23 cellular contexts compared by ENCODE assay signal in genomic region chrX:45778621-45779020, GRCh38.
DNase-seq lines count a peak whose midpoint lies in the region; ATAC-seq and TF ChIP-seq lines count a peak whose summit lies in the region.
"Had no signal": no experiment of that assay in that cellular context is flagged by ENCODE, and none has a peak within 500 bp of the region (broad histone marks: within the 10 kb centered on the region; RNA-seq: fewer than 3 reads in every experiment).

No MANE protein-coding gene starts in this region.

- peaks cover 81% of the 10 kb centered on the region for H3K79me2 ChIP-seq in smooth muscle cell (ENCODE audit: low read depth)

- CTCF ChIA-PET in activated CD4-positive, alpha-beta T cell treated with anti-CD3 and anti-CD28 coated beads for 36 hours (lab: Charles Lee): no interaction called here

- H3K27ac ChIP-seq in smooth muscle cell (ENCODE audit: low read depth): peak overlapping the region; percentile 85
- H3K27ac ChIP-seq: C4-2B, lower lobe of right lung, ovary, right atrium auricular region had no signal

- H3K27me3 ChIP-seq in adipocyte (replicated peaks; ENCODE audit: control insufficient read depth, insufficient read depth, low read length): peaks cover 2% of the 10 kb centered on the region
- H3K27me3 ChIP-seq in smooth muscle cell (ENCODE audit: low read depth): no peaks in the 10 kb centered on the region
- H3K27me3 ChIP-seq: ovary had no signal

- peak overlapping the region; percentile 8 for H3K4me3 ChIP-seq in adipocyte (ENCODE audit: low read length)
- H3K4me3 ChIP-seq in smooth muscle cell: no peak overlapping the region
- H3K4me3 ChIP-seq: lower lobe of right lung, ovary, right atrium auricular region had no signal

- no peak overlapping the region for H3K4me3 Mint-ChIP-seq in activated CD4-positive, alpha-beta T cell treated with anti-CD3 and anti-CD28 coated beads for 36 hours
- H3K4me3 Mint-ChIP-seq: T-cell had no signal

- H4K20me1 ChIP-seq in smooth muscle cell (ENCODE audit: low read depth): peaks cover 8% of the 10 kb centered on the region

- no peak overlapping the region for H2AFZ ChIP-seq in smooth muscle cell (ENCODE audit: low read depth)

- no peaks in the 10 kb centered on the region for H3K27me3 Mint-ChIP-seq in activated CD4-positive, alpha-beta T cell treated with anti-CD3 and anti-CD28 coated beads for 36 hours
- H3K27me3 Mint-ChIP-seq: T-cell had no signal

- H3F3A ChIP-seq in smooth muscle cell (ENCODE audit: low read depth): no peaks in the 10 kb centered on the region

- intact Hi-C loops in activated CD4-positive, alpha-beta T cell treated with anti-CD3 and anti-CD28 coated beads for 36 hours (cut with DNase I, micrococcal nuclease): no loop called here

- H3K9ac ChIP-seq in adipocyte (ENCODE audit: low read length): no peak overlapping the region
- H3K9ac ChIP-seq in smooth muscle cell (ENCODE audit: low read depth): no peak overlapping the region

- H3K9me3 ChIP-seq in adipocyte (ENCODE audit: control insufficient read depth, low read length): no peaks in the 10 kb centered on the region
- H3K9me3 ChIP-seq in smooth muscle cell (replicated peaks; ENCODE audit: low read depth): no peaks in the 10 kb centered on the region
- H3K9me3 ChIP-seq: lower lobe of right lung, ovary, right atrium auricular region had no signal

- H3K4me2 ChIP-seq in smooth muscle cell: no peak overlapping the region

- H3K36me3 ChIP-seq in adipocyte (ENCODE audit: control insufficient read depth, insufficient read depth, low read length, severe bottlenecking): no peaks in the 10 kb centered on the region
- no peaks in the 10 kb centered on the region for H3K36me3 ChIP-seq in smooth muscle cell (ENCODE audit: low read depth)
- H3K36me3 ChIP-seq: lower lobe of right lung, ovary, right atrium auricular region had no signal

- ATAC-seq in activated CD4-positive, alpha-beta T cell treated with anti-CD3 and anti-CD28 coated beads for 36 hours: no peak
- ATAC-seq: HepG2, lower lobe of right lung, T-cell had no signal

- 64% methylated on average over 1 of the region's 1 CpG for WGBS in smooth muscle cell (ENCODE audit: low lambda C conversion rate)

- H3K9me3 Mint-ChIP-seq in activated CD4-positive, alpha-beta T cell treated with anti-CD3 and anti-CD28 coated beads for 36 hours (ENCODE audit: low read depth): no peaks in the 10 kb centered on the region
- H3K9me3 Mint-ChIP-seq: T-cell had no signal

- TF ChIP-seq CTCF in smooth muscle cell (IDR thresholded peaks at IDR 0.05; ENCODE audit: borderline replicate concordance, insufficient read depth, poor library complexity, severe bottlenecking): no peak

- no peak for DNase-seq in activated CD4-positive, alpha-beta T cell treated with anti-CD3 and anti-CD28 coated beads for 36 hours
- no peak for DNase-seq in activated CD4-positive, alpha-beta T cell treated with anti-CD3 and anti-CD28 coated beads for 48 hours
- DNase-seq in NOMO-1 (lab: John Stamatoyannopoulos, UW; ENCODE audit: unreplicated experiment in 2 of 2): peak; percentile 48 to 86
- no peak for DNase-seq in adipocyte (ENCODE audit: low read depth)
- no peak for DNase-seq in smooth muscle cell (lab: John Stamatoyannopoulos, UW; ENCODE audit: unreplicated experiment)
- DNase-seq in NCI-H510A treated with DMSO at 0.1 percent for 48 hours (lab: John Stamatoyannopoulos, UW): no peak
- DNase-seq in GM19238 (ENCODE audit: insufficient read length, low spot score): no peak
- DNase-seq in NCI-H748 treated with DMSO at 0.1 percent for 48 hours (lab: John Stamatoyannopoulos, UW): no peak
- DNase-seq: activated CD4-positive, alpha-beta T cell treated with anti-CD3 and anti-CD28 coated beads, Interleukin-2, amount 50 U/mL, for 4 hours; activated naive CD4-positive, alpha-beta T cell treated with Interleukin-2 at 50 U/mL for 16 hours; activated T-cell treated with anti-CD3 and anti-CD28 coated beads for 4 hours; anterior cingulate cortex; caudate nucleus; hypothalamus; islet precursor cell; lower lobe of right lung; NCI-H187; NCI-H226; ovary; T-cell had no signal

- peak overlapping the region; percentile 77 for H3K27ac Mint-ChIP-seq in activated CD4-positive, alpha-beta T cell treated with anti-CD3 and anti-CD28 coated beads for 36 hours
- H3K27ac Mint-ChIP-seq: T-cell had no signal

- POLR2A ChIA-PET in activated CD4-positive, alpha-beta T cell treated with anti-CD3 and anti-CD28 coated beads for 36 hours (lab: Charles Lee): no interaction called here

- H3K4me1 ChIP-seq in adipocyte (ENCODE audit: control insufficient read depth, insufficient read depth, low read length): peaks cover 57% of the 10 kb centered on the region
- peaks cover 6% of the 10 kb centered on the region for H3K4me1 ChIP-seq in smooth muscle cell (ENCODE audit: low read depth)
- H3K4me1 ChIP-seq: right atrium auricular region had no signal

- H3K36me3 Mint-ChIP-seq in activated CD4-positive, alpha-beta T cell treated with anti-CD3 and anti-CD28 coated beads for 36 hours (ENCODE audit: low read depth): peaks cover 55% of the 10 kb centered on the region

- H3K4me1 Mint-ChIP-seq in activated CD4-positive, alpha-beta T cell treated with anti-CD3 and anti-CD28 coated beads for 36 hours: peaks cover 84% of the 10 kb centered on the region

Comparison
In these comparisons a context has a peak if more than half of its experiments do, and no peak if none do; other contexts are left out.
1. DNase-seq: peak in NOMO-1 (2 of 2); none in activated CD4-positive, alpha-beta T cell treated with anti-CD3 and anti-CD28 coated beads for 36 hours (single experiment), activated CD4-positive, alpha-beta T cell treated with anti-CD3 and anti-CD28 coated beads for 48 hours (single experiment), adipocyte (single experiment), smooth muscle cell (single experiment), NCI-H510A treated with DMSO at 0.1 percent for 48 hours (single experiment), GM19238 (single experiment) and NCI-H748 treated with DMSO at 0.1 percent for 48 hours (single experiment).